Comparison of ENCODE assay signal across 8 cellular contexts in the genomic region with DNA sequence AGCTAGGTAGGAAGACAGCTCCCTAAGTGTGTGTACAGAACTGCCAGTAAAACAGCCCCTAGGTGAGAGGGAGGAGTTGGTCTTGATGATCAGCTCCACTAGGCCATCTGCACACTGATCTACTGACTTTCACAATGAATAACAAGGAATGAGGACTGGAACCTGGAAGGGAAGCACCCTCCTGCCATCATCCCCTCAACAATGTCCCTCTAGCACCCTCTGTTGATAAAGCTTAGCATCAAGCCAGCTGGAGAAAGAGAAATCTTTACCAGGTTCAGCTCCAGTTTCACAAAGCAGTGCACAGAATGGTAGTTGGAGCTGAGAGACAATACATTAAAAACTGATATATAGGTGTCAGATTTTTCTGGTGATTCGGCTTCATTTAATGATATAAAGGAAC.
DNase-seq lines count a peak whose midpoint lies in the region; ATAC-seq and TF ChIP-seq lines count a peak whose summit lies in the region.

No MANE protein-coding gene starts in this region.

- no peak overlapping the region for H3K27ac Mint-ChIP-seq in nephron

- DNase-seq in ACHN (peak; percentile 21), NCI-H1417 (lab: John Stamatoyannopoulos, UW) (peak; percentile 21 to 67 (median 26)), brain microvascular endothelial cell (peak; percentile 52), NCI-H1092 treated with DMSO at 0.1 percent for 48 hours (lab: John Stamatoyannopoulos, UW) (no peak)
- no peak for DNase-seq in NK-92 treated with Interleukin-12 subunit alpha and Interleukin-12 subunit beta, amount 100 ng/mL, for 24 hours (lab: John Stamatoyannopoulos, UW)

- H3K27me3 Mint-ChIP-seq in nephron (ENCODE audit: low read depth) = peaks cover 8% of the 10 kb centered on the region

- no peaks in the 10 kb centered on the region for H3K36me3 ChIP-seq in brain microvascular endothelial cell (replicated peaks)

- ATAC-seq in GM18907 (IDR thresholded peaks at IDR 0.05; ENCODE audit: unreplicated experiment) (peak; percentile 55), GM21515 (IDR thresholded peaks at IDR 0.05; ENCODE audit: unreplicated experiment) (no peak)

- no peaks in the 10 kb centered on the region for H3K27me3 ChIP-seq in brain microvascular endothelial cell (replicated peaks)

- H3K36me3 Mint-ChIP-seq in nephron (ENCODE audit: low read depth) = no peaks in the 10 kb centered on the region

- H3K9me3 Mint-ChIP-seq in nephron = peaks cover 15% of the 10 kb centered on the region

- no peak overlapping the region for H3K27ac ChIP-seq in brain microvascular endothelial cell

- H3K4me3 Mint-ChIP-seq in nephron = no peak overlapping the region

- in situ Hi-C loops in ACHN (cut with HindIII; ENCODE audit: low pct_ligation_motif_present, low pct_unique_long_range_greater_than_20kb, low sequenced_read_pairs) = no loop called here
- in situ Hi-C loops in brain microvascular endothelial cell (cut with HindIII; ENCODE audit: low pct_ligation_motif_present, low sequenced_read_pairs) = no loop called here

- no peaks in the 10 kb centered on the region for H3K4me1 Mint-ChIP-seq in nephron

- no peak overlapping the region for H3K4me3 ChIP-seq in brain microvascular endothelial cell (ENCODE audit: low read depth, low read length)

- peak; percentile 79 for TF ChIP-seq CTCF in brain microvascular endothelial cell (IDR thresholded peaks at IDR 0.05; ENCODE audit: low read depth, low read length, missing control alignments)
- TF ChIP-seq CTCF in nephron (IDR thresholded peaks at IDR 0.05; ENCODE audit: unreplicated experiment in 3 of 3) = peak; percentile 32 to 44 (median 39)

Comparison
In these comparisons a context has a peak if more than half of its experiments do, and no peak if none do; other contexts are left out.
1. DNase-seq: peak in ACHN (single experiment), NCI-H1417 (3 of 3) and brain microvascular endothelial cell (single experiment); none in NK-92 treated with Interleukin-12 subunit alpha and Interleukin-12 subunit beta, amount 100 ng/mL, for 24 hours (single experiment) and NCI-H1092 treated with DMSO at 0.1 percent for 48 hours (single experiment).